In the genomic region with DNA sequence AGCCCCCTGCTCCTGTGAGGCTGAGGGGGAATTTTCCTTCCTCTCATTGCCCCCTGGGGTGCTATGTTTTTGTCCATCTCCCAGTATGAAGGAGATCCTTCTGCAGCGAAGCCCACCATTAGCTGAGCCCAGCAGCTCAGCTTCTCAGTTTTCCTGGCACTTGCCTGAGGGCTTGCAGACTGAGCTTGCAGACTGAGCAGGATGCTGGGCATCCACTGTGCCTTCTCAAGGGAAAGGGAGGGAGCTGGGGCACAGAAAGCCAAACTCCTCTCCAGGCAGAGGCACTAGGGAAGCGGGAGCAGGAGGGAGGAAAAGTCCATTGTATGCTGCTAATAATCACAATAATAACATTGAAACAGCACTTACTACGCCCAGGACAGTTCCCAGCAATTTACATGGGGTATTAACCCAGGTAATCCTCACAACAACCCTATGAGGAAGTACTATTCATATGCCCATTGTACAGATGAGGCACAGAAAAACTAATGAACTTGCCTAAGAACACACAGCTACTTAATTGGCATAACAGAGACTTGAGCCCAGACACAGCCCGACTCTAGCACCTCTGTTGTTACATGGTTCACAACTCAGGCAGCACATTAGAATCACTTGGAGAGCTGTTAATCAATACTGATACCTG, we compare ENCODE assay signal across 1 cellular context.
TF ChIP-seq lines count a peak whose summit lies in the region.

No MANE protein-coding gene starts in this region.

TF ChIP-seq in IMR-90, 13 proteins besides CTCF, POLR2A, EP300 and RAD21 (continued from another document):
- no peak for TF ChIP-seq MXI1 (IDR thresholded peaks at IDR 0.05; ENCODE audit: borderline replicate concordance, low read depth, low read length)
- no peak for TF ChIP-seq RCOR1 (IDR thresholded peaks at IDR 0.05; ENCODE audit: insufficient replicate concordance, low read length)
- TF ChIP-seq MAFK (IDR thresholded peaks at IDR 0.05; ENCODE audit: low read depth, low read length), result no peak
- TF ChIP-seq, protein P1, sequence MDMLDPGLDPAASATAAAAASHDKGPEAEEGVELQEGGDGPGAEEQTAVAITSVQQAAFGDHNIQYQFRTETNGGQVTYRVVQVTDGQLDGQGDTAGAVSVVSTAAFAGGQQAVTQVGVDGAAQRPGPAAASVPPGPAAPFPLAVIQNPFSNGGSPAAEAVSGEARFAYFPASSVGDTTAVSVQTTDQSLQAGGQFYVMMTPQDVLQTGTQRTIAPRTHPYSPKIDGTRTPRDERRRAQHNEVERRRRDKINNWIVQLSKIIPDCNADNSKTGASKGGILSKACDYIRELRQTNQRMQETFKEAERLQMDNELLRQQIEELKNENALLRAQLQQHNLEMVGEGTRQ (IDR thresholded peaks at IDR 0.05; ENCODE audit: low read depth, low read length), result no peak
- TF ChIP-seq BHLHE40 (IDR thresholded peaks at IDR 0.05; ENCODE audit: low read depth, low read length), result no peak
- TF ChIP-seq MAZ (IDR thresholded peaks at IDR 0.05; ENCODE audit: borderline replicate concordance, low read depth, low read length), result no peak
- TF ChIP-seq RFX5 (IDR thresholded peaks at IDR 0.05; ENCODE audit: low read depth, low read length), result no peak
- TF ChIP-seq CEBPB (IDR thresholded peaks at IDR 0.05; ENCODE audit: low read depth, low read length), result no peak
- no peak for TF ChIP-seq SMC3 (IDR thresholded peaks at IDR 0.05; ENCODE audit: low read depth, low read length)
TF ChIP-seq in IMR-90: peak in this region for 0.
